ENCODE assay signal across 1 cellular context in the genomic region with DNA sequence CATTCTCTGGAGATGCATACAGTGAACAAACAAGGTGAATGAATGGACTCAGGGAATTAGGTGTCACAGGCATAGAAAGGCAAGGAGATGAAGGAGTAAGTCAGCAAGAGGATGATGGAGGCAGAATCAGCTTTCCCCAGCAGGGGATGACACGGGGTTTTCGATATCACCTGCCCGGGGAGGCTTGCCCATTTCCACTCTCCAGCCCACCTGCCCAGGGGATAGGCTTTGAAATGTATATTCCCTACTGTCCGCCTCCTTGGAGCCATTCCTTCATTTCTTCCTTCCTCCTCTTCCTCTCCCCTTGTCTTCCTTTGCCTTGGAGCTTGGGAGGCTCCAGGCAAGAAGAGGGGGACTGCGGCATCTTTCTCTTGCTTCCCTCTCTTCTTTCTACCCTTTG.
TF ChIP-seq lines count a peak whose summit lies in the region.

No MANE protein-coding gene starts in this region.

TF ChIP-seq in SK-N-SH treated with all-trans-retinoic acid at 6 μM for 48 hours, 23 proteins besides CTCF, POLR2A, EP300 and RAD21 (continued from another document):
- TF ChIP-seq RARB (CRISPR knock-in tag; IDR thresholded peaks at IDR 0.05) (no peak), ARNTL (CRISPR knock-in tag; IDR thresholded peaks at IDR 0.05; ENCODE audit: borderline replicate concordance, low read depth) (no peak), BACH2 (CRISPR knock-in tag; IDR thresholded peaks at IDR 0.05; ENCODE audit: borderline replicate concordance) (no peak), TCF4 (CRISPR knock-in tag; IDR thresholded peaks at IDR 0.05; ENCODE audit: borderline replicate concordance) (no peak)
